ENCODE assay signal across 28 cellular contexts in genomic region chr1:5873556-5873955, GRCh38.
"Had no signal": no experiment of that assay in that cellular context is flagged by ENCODE, and none has a peak within 500 bp of the region (broad histone marks: within the 10 kb centered on the region; RNA-seq: fewer than 3 reads in every experiment).

No MANE protein-coding gene starts in this region.

- H3K27ac ChIP-seq: ovary, parathyroid adenoma, psoas muscle, right lobe of liver, sigmoid colon, stomach, thoracic aorta, thyroid gland, tibial nerve, upper lobe of left lung, vagina had no signal

- DNase-seq: natural killer cell; occipital lobe; ovary; posterior cingulate gyrus; psoas muscle; right lobe of liver; sigmoid colon; small intestine; stimulated activated CD4-positive, alpha-beta T cell treated with anti-CD3 and anti-CD28 coated beads, Interleukin-15, amount 100 ng/mL, for 24 hours; stimulated activated CD4-positive, alpha-beta T cell treated with anti-CD3 and anti-CD28 coated beads, Interleukin-2, amount 100 ng/mL, for 24 hours; stimulated activated CD4-positive, alpha-beta T cell treated with anti-CD3 and anti-CD28 coated beads, Interleukin-2, amount 100 ng/mL, for 48 hours; stimulated activated CD4-positive, alpha-beta T cell treated with anti-CD3 and anti-CD28 coated beads, Interleukin-4, amount 100 ng/mL, for 24 hours; stimulated activated naive B cell treated with anti-CD40 and anti-IgM and Interleukin-4, amounts not matched to agents 10 μg/mL and 1 μg/mL and 100 μg/mL, for 72 hours; stimulated activated naive CD4-positive, alpha-beta T cell treated with Interleukin-2 at 50 U/mL for 16 hours; stomach; thyroid gland; trophoblast cell; upper lobe of left lung had no signal

- FAIRE-seq: small intestine, urothelium cell line had no signal

- H3K9ac ChIP-seq: parathyroid adenoma had no signal

- H3K9me3 Mint-ChIP-seq: natural killer cell; nephron; stimulated activated effector memory CD8-positive, alpha-beta T cell treated with anti-CD3 and anti-CD28 coated beads, Interleukin-12 subunit alpha, Interleukin-12 subunit beta, amount 100 ng/mL, for 72 hours had no signal

- H3K9me3 ChIP-seq: ovary, psoas muscle, right lobe of liver, sigmoid colon, stomach, thoracic aorta, thyroid gland, tibial nerve, upper lobe of left lung, vagina had no signal

- H3K27ac Mint-ChIP-seq: natural killer cell; nephron; progenitor cell of endocrine pancreas; stimulated activated effector memory CD8-positive, alpha-beta T cell treated with anti-CD3 and anti-CD28 coated beads, Interleukin-12 subunit alpha, Interleukin-12 subunit beta, amount 100 ng/mL, for 72 hours; stimulated activated naive B cell treated with anti-CD40 and anti-IgM and Interleukin-4, amounts not matched to agents 10 μg/mL and 1 μg/mL and 100 μg/mL, for 72 hours; stimulated activated naive CD8-positive, alpha-beta T cell treated with anti-CD3 and anti-CD28 coated beads, Interleukin-15, Interleukin-2, amounts not matched to agents 100 ng/mL and 50 ng/mL, for 24 hours had no signal

- H3K4me3 ChIP-seq: ovary, psoas muscle, right lobe of liver, sigmoid colon, stomach, thoracic aorta, thyroid gland, tibial nerve, upper lobe of left lung, vagina had no signal

- H3K4me1 Mint-ChIP-seq: nephron; stimulated activated naive B cell treated with anti-CD40 and anti-IgM and Interleukin-4, amounts not matched to agents 10 μg/mL and 1 μg/mL and 100 μg/mL, for 72 hours had no signal

- ATAC-seq: natural killer cell; psoas muscle; right cardiac atrium; right lobe of liver; stimulated activated effector memory CD8-positive, alpha-beta T cell treated with anti-CD3 and anti-CD28 coated beads, Interleukin-12 subunit alpha, Interleukin-12 subunit beta, amount 100 ng/mL, for 72 hours; stimulated activated naive B cell treated with anti-CD40 and anti-IgM and Interleukin-4, amounts not matched to agents 10 μg/mL and 1 μg/mL and 100 μg/mL, for 72 hours had no signal

- H3K36me3 ChIP-seq: ovary, right lobe of liver had no signal

- H3K27me3 Mint-ChIP-seq: progenitor cell of endocrine pancreas; stimulated activated naive B cell treated with anti-CD40 and anti-IgM and Interleukin-4, amounts not matched to agents 10 μg/mL and 1 μg/mL and 100 μg/mL, for 72 hours; stimulated activated naive CD8-positive, alpha-beta T cell treated with anti-CD3 and anti-CD28 coated beads, Interleukin-15, Interleukin-2, amounts not matched to agents 100 ng/mL and 50 ng/mL, for 24 hours had no signal

- H3K4me1 ChIP-seq: parathyroid adenoma, psoas muscle, right lobe of liver, sigmoid colon, stomach, thyroid gland, tibial nerve, upper lobe of left lung, vagina had no signal

- H3K4me3 Mint-ChIP-seq: natural killer cell; nephron; stimulated activated effector memory CD8-positive, alpha-beta T cell treated with anti-CD3 and anti-CD28 coated beads, Interleukin-12 subunit alpha, Interleukin-12 subunit beta, amount 100 ng/mL, for 72 hours; stimulated activated naive B cell treated with anti-CD40 and anti-IgM and Interleukin-4, amounts not matched to agents 10 μg/mL and 1 μg/mL and 100 μg/mL, for 72 hours; stimulated activated naive CD8-positive, alpha-beta T cell treated with anti-CD3 and anti-CD28 coated beads, Interleukin-15, Interleukin-2, amounts not matched to agents 100 ng/mL and 50 ng/mL, for 24 hours had no signal

- H2AFZ ChIP-seq: parathyroid adenoma had no signal

- H3K36me3 Mint-ChIP-seq: natural killer cell had no signal

- H3K27me3 ChIP-seq: ovary, right lobe of liver, sigmoid colon, stomach, thyroid gland, tibial nerve, upper lobe of left lung, vagina had no signal

- H3K79me2 ChIP-seq: parathyroid adenoma had no signal
